In the genomic region with DNA sequence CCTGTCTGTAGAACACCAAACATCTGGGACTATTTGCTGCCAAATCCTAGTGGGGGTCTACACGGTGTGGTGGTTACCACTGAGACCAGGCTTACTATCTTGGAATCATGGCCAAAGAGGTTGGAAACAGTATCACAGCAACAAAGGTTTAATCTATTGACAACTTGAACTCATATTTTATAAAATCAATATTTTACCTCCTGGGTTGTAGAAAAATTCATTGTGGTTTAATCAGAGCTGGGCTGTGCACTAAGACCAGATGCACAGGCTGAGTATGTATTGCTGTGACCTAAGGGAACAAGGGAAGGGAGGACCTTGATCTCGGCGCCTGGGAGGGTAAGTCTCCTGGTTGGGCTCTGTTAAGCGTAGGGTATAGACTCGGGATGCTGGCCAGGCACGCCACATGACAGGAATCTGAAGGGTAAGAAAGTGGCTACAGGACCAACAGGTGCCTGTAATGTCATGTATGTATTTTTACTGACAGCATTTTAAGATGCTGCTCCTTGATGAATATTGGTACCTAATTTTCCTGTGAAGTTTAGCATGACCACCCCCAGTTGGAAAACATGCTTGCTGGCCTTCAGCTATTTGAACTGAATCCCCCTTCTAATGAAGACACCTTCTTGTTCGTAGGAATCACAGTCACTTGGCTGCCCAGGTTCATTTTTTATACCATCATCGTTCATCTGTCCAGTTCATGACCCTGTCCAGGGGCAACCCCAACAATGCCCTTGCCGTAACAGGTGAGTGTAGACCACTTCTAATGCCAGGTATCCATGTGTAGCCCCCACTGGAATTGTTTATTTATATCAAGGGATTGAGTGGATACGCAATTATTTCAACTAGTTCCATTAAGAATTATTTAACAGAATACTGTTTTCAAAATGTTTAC, we compare ENCODE assay signal across 17 cellular contexts.
DNase-seq lines count a peak whose midpoint lies in the region; ATAC-seq and TF ChIP-seq lines count a peak whose summit lies in the region.
"Had no signal": no experiment of that assay in that cellular context is flagged by ENCODE, and none has a peak within 500 bp of the region (broad histone marks: within the 10 kb centered on the region; RNA-seq: fewer than 3 reads in every experiment).

No MANE protein-coding gene starts in this region.

- no peak for TF ChIP-seq POLR2A in esophagus squamous epithelium (IDR thresholded peaks at IDR 0.05)

- no peak overlapping the region for H3K4me3 ChIP-seq in esophagus squamous epithelium
- H3K4me3 ChIP-seq: body of pancreas, left lung, suprapubic skin had no signal

- H3K9me3 ChIP-seq in H9 (ENCODE audit: control insufficient read depth, low read depth, low read length) = no peaks in the 10 kb centered on the region
- no peaks in the 10 kb centered on the region for H3K9me3 ChIP-seq in esophagus squamous epithelium
- H3K9me3 ChIP-seq: body of pancreas, left lung, suprapubic skin had no signal

- H2BK15ac ChIP-seq in H9 (ENCODE audit: low read depth, low read length) = no peak overlapping the region

- H3K9me3 Mint-ChIP-seq in activated naive CD4-positive, alpha-beta T cell treated with anti-CD3 and anti-CD28 coated beads, Interleukin-2, amount 50 U/mL, for 24 hours = no peaks in the 10 kb centered on the region
- no peaks in the 10 kb centered on the region for H3K9me3 Mint-ChIP-seq in H9
- H3K9me3 Mint-ChIP-seq in activated T-helper 1 cell treated with anti-CD3 and anti-CD28 coated beads, Interleukin-12 subunit alpha, Interleukin-12 subunit beta, Interleukin-2, Interleukin-4 antibody, amounts not matched to agents 30 ng/mL and 10 ng/mL and 1 ng/mL, durations not matched to agents 14 hours and 24 hours and 36 hours = no peaks in the 10 kb centered on the region
- H3K9me3 Mint-ChIP-seq in stimulated activated effector memory CD8-positive, alpha-beta T cell treated with anti-CD3 and anti-CD28 coated beads, Interleukin-12 subunit alpha, Interleukin-12 subunit beta, amount 100 ng/mL, for 72 hours = no peaks in the 10 kb centered on the region
- H3K9me3 Mint-ChIP-seq: activated naive CD4-positive, alpha-beta T cell treated with anti-CD3 and anti-CD28 coated beads, Interleukin-2, amount 10 ng/mL, durations not matched to agents 7 days and 5 days; immature natural killer cell had no signal

- H3K14ac ChIP-seq in H9 (ENCODE audit: insufficient read depth, low read length) = no peak overlapping the region

- peak overlapping the region; percentile 81 for H3K27ac Mint-ChIP-seq in activated naive CD4-positive, alpha-beta T cell treated with anti-CD3 and anti-CD28 coated beads, Interleukin-2, amount 50 U/mL, for 24 hours
- peak overlapping the region in 2 of 3 experiments; percentile 30 to 83; a peak in 3 of 7 replicates for H3K27ac Mint-ChIP-seq in H9
- peak overlapping the region; percentile 29 for H3K27ac Mint-ChIP-seq in activated T-helper 1 cell treated with anti-CD3 and anti-CD28 coated beads, Interleukin-12 subunit alpha, Interleukin-12 subunit beta, Interleukin-2, Interleukin-4 antibody, amounts not matched to agents 30 ng/mL and 10 ng/mL and 1 ng/mL, durations not matched to agents 14 hours and 24 hours and 36 hours
- peak overlapping the region; percentile 45 for H3K27ac Mint-ChIP-seq in stimulated activated effector memory CD8-positive, alpha-beta T cell treated with anti-CD3 and anti-CD28 coated beads, Interleukin-12 subunit alpha, Interleukin-12 subunit beta, amount 100 ng/mL, for 72 hours
- H3K27ac Mint-ChIP-seq: activated naive CD4-positive, alpha-beta T cell treated with anti-CD3 and anti-CD28 coated beads, Interleukin-2, amount 10 ng/mL, durations not matched to agents 7 days and 5 days had no signal

- H3K23me2 ChIP-seq in H9 (ENCODE audit: insufficient read length, low read depth, low read length, poor library complexity, severe bottlenecking) = no peaks in the 10 kb centered on the region

- H2BK12ac ChIP-seq in H9 (ENCODE audit: insufficient read length, low read depth, low read length) = no peak overlapping the region

- no peak overlapping the region for H2BK20ac ChIP-seq in H9 (ENCODE audit: low read depth, low read length, poor library complexity, severe bottlenecking)

- no CpG with 5 or more reads among the region's 10 CpGs for WGBS in H9 (ENCODE audit: extremely low coverage, insufficient read length, low lambda C conversion rate)
- 82 to 83% methylated on average over 10 of the region's 10 CpGs for WGBS in esophagus squamous epithelium, 2 donors

- no peak overlapping the region for H3K56ac ChIP-seq in H9 (ENCODE audit: insufficient read length, low read depth, low read length)

- H2AK5ac ChIP-seq in H9 (ENCODE audit: insufficient read length, low read length) = no peak overlapping the region

- H3K27ac ChIP-seq in H9 (ENCODE audit: insufficient read length, low read depth, low read length) (no peak overlapping the region), esophagus squamous epithelium (no peak overlapping the region)
- H3K27ac ChIP-seq: body of pancreas, left lung, suprapubic skin had no signal

- no peak overlapping the region for H4K91ac ChIP-seq in H9 (ENCODE audit: insufficient read length, low read depth, low read length)

- H3K36me3 ChIP-seq in esophagus squamous epithelium = peaks cover 15 to 70% (median 17%) of the 10 kb centered on the region in 3 donors

- no peak overlapping the region for H4K8ac ChIP-seq in H9 (replicated peaks; ENCODE audit: insufficient read length, low read depth, low read length)

- no peak for ATAC-seq in stimulated activated effector memory CD8-positive, alpha-beta T cell treated with anti-CD3 and anti-CD28 coated beads, Interleukin-12 subunit alpha, Interleukin-12 subunit beta, amount 100 ng/mL, for 72 hours
- ATAC-seq: body of pancreas, left lung had no signal

- intact Hi-C loops in activated T-helper 1 cell treated with anti-CD3 and anti-CD28 coated beads, Interleukin-12 subunit alpha, Interleukin-12 subunit beta, Interleukin-2, Interleukin-4 antibody, amounts not matched to agents 30 ng/mL and 10 ng/mL and 1 ng/mL, durations not matched to agents 14 hours and 24 hours and 36 hours (cut with micrococcal nuclease) = no loop called here
- intact Hi-C loops in esophagus squamous epithelium (cut with DNase I) = no loop called here

- no peaks in the 10 kb centered on the region for H4K20me1 ChIP-seq in H9 (ENCODE audit: control insufficient read depth, insufficient read depth, insufficient read length)

- no peaks in the 10 kb centered on the region for H3K4me1 Mint-ChIP-seq in activated naive CD4-positive, alpha-beta T cell treated with anti-CD3 and anti-CD28 coated beads, Interleukin-2, amount 50 U/mL, for 24 hours
- H3K4me1 Mint-ChIP-seq in H9 = peaks cover 12 to 16% of the 10 kb centered on the region in 2 experiments
- H3K4me1 Mint-ChIP-seq in activated T-helper 1 cell treated with anti-CD3 and anti-CD28 coated beads, Interleukin-12 subunit alpha, Interleukin-12 subunit beta, Interleukin-2, Interleukin-4 antibody, amounts not matched to agents 30 ng/mL and 10 ng/mL and 1 ng/mL, durations not matched to agents 14 hours and 24 hours and 36 hours (ENCODE audit: low read depth) = no peaks in the 10 kb centered on the region
- no peaks in the 10 kb centered on the region for H3K4me1 Mint-ChIP-seq in stimulated activated effector memory CD8-positive, alpha-beta T cell treated with anti-CD3 and anti-CD28 coated beads, Interleukin-12 subunit alpha, Interleukin-12 subunit beta, amount 100 ng/mL, for 72 hours
- H3K4me1 Mint-ChIP-seq: activated naive CD4-positive, alpha-beta T cell treated with anti-CD3 and anti-CD28 coated beads, Interleukin-2, amount 10 ng/mL, durations not matched to agents 7 days and 5 days; immature natural killer cell had no signal

- H3K4ac ChIP-seq in H9 (ENCODE audit: low read depth, low read length) = no peak overlapping the region

- H2AFZ ChIP-seq in H9 (ENCODE audit: low read length) = no peak overlapping the region

- no peak overlapping the region for H3K4me2 ChIP-seq in H9 (ENCODE audit: insufficient read depth, insufficient read length, low read length)

- H3K79me2 ChIP-seq in H9 (ENCODE audit: insufficient read depth, low read length) = no peaks in the 10 kb centered on the region

- H3T11ph ChIP-seq in H9 (ENCODE audit: low read length) = no peak overlapping the region

- H3K18ac ChIP-seq in H9 (ENCODE audit: insufficient read length, low read depth, low read length) = no peak overlapping the region

- H3K4me3 Mint-ChIP-seq in activated naive CD4-positive, alpha-beta T cell treated with anti-CD3 and anti-CD28 coated beads, Interleukin-2, amount 50 U/mL, for 24 hours = no peak overlapping the region
- no peak overlapping the region for H3K4me3 Mint-ChIP-seq in H9
- H3K4me3 Mint-ChIP-seq in activated T-helper 1 cell treated with anti-CD3 and anti-CD28 coated beads, Interleukin-12 subunit alpha, Interleukin-12 subunit beta, Interleukin-2, Interleukin-4 antibody, amounts not matched to agents 30 ng/mL and 10 ng/mL and 1 ng/mL, durations not matched to agents 14 hours and 24 hours and 36 hours = no peak overlapping the region
- H3K4me3 Mint-ChIP-seq in stimulated activated effector memory CD8-positive, alpha-beta T cell treated with anti-CD3 and anti-CD28 coated beads, Interleukin-12 subunit alpha, Interleukin-12 subunit beta, amount 100 ng/mL, for 72 hours = no peak overlapping the region
- H3K4me3 Mint-ChIP-seq: activated naive CD4-positive, alpha-beta T cell treated with anti-CD3 and anti-CD28 coated beads, Interleukin-2, amount 10 ng/mL, durations not matched to agents 7 days and 5 days; immature natural killer cell had no signal

- no peak overlapping the region for H2BK5ac ChIP-seq in H9 (ENCODE audit: insufficient read length, low read length)

- H3K4me1 ChIP-seq in H9 (ENCODE audit: insufficient read depth, low read length) (peaks cover 5% of the 10 kb centered on the region), esophagus squamous epithelium (no peaks in the 10 kb centered on the region)
- H3K4me1 ChIP-seq: body of pancreas, left lung, suprapubic skin had no signal

- no peaks in the 10 kb centered on the region for H3K27me3 Mint-ChIP-seq in activated naive CD4-positive, alpha-beta T cell treated with anti-CD3 and anti-CD28 coated beads, Interleukin-2, amount 50 U/mL, for 24 hours
- H3K27me3 Mint-ChIP-seq in H9 (ENCODE audit: low read depth) = no peaks in the 10 kb centered on the region
- no peaks in the 10 kb centered on the region for H3K27me3 Mint-ChIP-seq in activated T-helper 1 cell treated with anti-CD3 and anti-CD28 coated beads, Interleukin-12 subunit alpha, Interleukin-12 subunit beta, Interleukin-2, Interleukin-4 antibody, amounts not matched to agents 30 ng/mL and 10 ng/mL and 1 ng/mL, durations not matched to agents 14 hours and 24 hours and 36 hours (ENCODE audit: insufficient read depth)
- H3K27me3 Mint-ChIP-seq: activated naive CD4-positive, alpha-beta T cell treated with anti-CD3 and anti-CD28 coated beads, Interleukin-2, amount 10 ng/mL, durations not matched to agents 7 days and 5 days had no signal

- DNase-seq in activated naive CD4-positive, alpha-beta T cell treated with anti-CD3 and anti-CD28 coated beads, Interleukin-2, amount 50 U/mL, for 16 hours = no peak
- DNase-seq in H9 (no peak), esophagus squamous epithelium (lab: John Stamatoyannopoulos, UW) (no peak), amygdala (lab: John Stamatoyannopoulos, UW) (no peak)
- no peak for DNase-seq in activated T-helper 1 cell treated with anti-CD3 and anti-CD28 coated beads, Interleukin-12 subunit alpha, Interleukin-12 subunit beta, Interleukin-2, Interleukin-4 antibody, amounts not matched to agents 30 ng/mL and 10 ng/mL and 1 ng/mL, durations not matched to agents 14 hours and 24 hours and 36 hours (ENCODE audit: low spot score)
- no peak for DNase-seq in stimulated activated effector memory CD8-positive, alpha-beta T cell treated with anti-CD3 and anti-CD28 coated beads, Interleukin-12 subunit alpha, Interleukin-12 subunit beta, amount 100 ng/mL, for 72 hours (ENCODE audit: low spot score in 2 of 2)
- DNase-seq: activated CD4-positive, alpha-beta T cell treated with anti-CD3 and anti-CD28 coated beads for 1 hour; activated CD8-positive, alpha-beta memory T cell treated with anti-CD3 and anti-CD28 coated beads, Interleukin-2, amount 50 U/mL, for 48 hours; activated naive CD4-positive, alpha-beta T cell treated with anti-CD3 and anti-CD28 coated beads, Interleukin-2, amount 10 ng/mL, durations not matched to agents 7 days and 5 days; body of pancreas; foreskin fibroblast; immature natural killer cell; left lung; MM.1S; NCI-H146 had no signal

- TF ChIP-seq CTCF in H9 (conservative IDR thresholded peaks at IDR 0.05) (no peak), esophagus squamous epithelium (IDR thresholded peaks at IDR 0.05) (no peak)

- no peak overlapping the region for H3K9ac ChIP-seq in H9 (ENCODE audit: extremely low read depth, insufficient read length, low read length)

- H2BK120ac ChIP-seq in H9 (ENCODE audit: low read depth, low read length, poor library complexity, severe bottlenecking) = no peak overlapping the region

- no peaks in the 10 kb centered on the region for H3K79me1 ChIP-seq in H9 (ENCODE audit: insufficient read depth, low read depth, low read length, poor library complexity, severe bottlenecking)

- no peaks in the 10 kb centered on the region for H3K27me3 ChIP-seq in H9 (ENCODE audit: insufficient read depth, low read length)
- no peaks in the 10 kb centered on the region for H3K27me3 ChIP-seq in esophagus squamous epithelium
- H3K27me3 ChIP-seq: body of pancreas, left lung, suprapubic skin had no signal

- H4K5ac ChIP-seq in H9 (ENCODE audit: insufficient read length, low read depth, low read length) = no peak overlapping the region

- H3K23ac ChIP-seq in H9 (ENCODE audit: insufficient read length, low read depth, low read length) = no peak overlapping the region

- peaks cover 27% of the 10 kb centered on the region for H3K36me3 Mint-ChIP-seq in activated naive CD4-positive, alpha-beta T cell treated with anti-CD3 and anti-CD28 coated beads, Interleukin-2, amount 50 U/mL, for 24 hours
- H3K36me3 Mint-ChIP-seq in H9 (ENCODE audit: insufficient read depth in 1 of 3, low read depth in 3 of 3) = peaks cover 25 to 69% (median 54%) of the 10 kb centered on the region in 3 experiments
- peaks cover 37% of the 10 kb centered on the region for H3K36me3 Mint-ChIP-seq in activated T-helper 1 cell treated with anti-CD3 and anti-CD28 coated beads, Interleukin-12 subunit alpha, Interleukin-12 subunit beta, Interleukin-2, Interleukin-4 antibody, amounts not matched to agents 30 ng/mL and 10 ng/mL and 1 ng/mL, durations not matched to agents 14 hours and 24 hours and 36 hours (ENCODE audit: low read depth)
- peaks cover 92% of the 10 kb centered on the region for H3K36me3 Mint-ChIP-seq in stimulated activated effector memory CD8-positive, alpha-beta T cell treated with anti-CD3 and anti-CD28 coated beads, Interleukin-12 subunit alpha, Interleukin-12 subunit beta, amount 100 ng/mL, for 72 hours

Comparison
In these comparisons a context has a peak if more than half of its experiments do, and no peak if none do; other contexts are left out.
1. H3K27ac Mint-ChIP-seq: peak in every context shown above with its lines; median percentile 81 in activated naive CD4-positive, alpha-beta T cell treated with anti-CD3 and anti-CD28 coated beads, Interleukin-2, amount 50 U/mL, for 24 hours; 56 in H9; 45 in stimulated activated effector memory CD8-positive, alpha-beta T cell treated with anti-CD3 and anti-CD28 coated beads, Interleukin-12 subunit alpha, Interleukin-12 subunit beta, amount 100 ng/mL, for 72 hours; 29 in activated T-helper 1 cell treated with anti-CD3 and anti-CD28 coated beads, Interleukin-12 subunit alpha, Interleukin-12 subunit beta, Interleukin-2, Interleukin-4 antibody, amounts not matched to agents 30 ng/mL and 10 ng/mL and 1 ng/mL, durations not matched to agents 14 hours and 24 hours and 36 hours.